ENCODE assay signal across 9 cellular contexts in genomic region chr6:41767112-41767946, GRCh38. TPM values are rescaled to one million over a fixed set of nuclear protein-coding genes. Genes with fewer than 3 reads are reported as not detected.
DNase-seq lines count a peak whose midpoint lies in the region; ATAC-seq, FAIRE-seq and TF ChIP-seq lines count a peak whose summit lies in the region.
"Had no signal": no experiment of that assay in that cellular context is flagged by ENCODE, and none has a peak within 500 bp of the region (broad histone marks: within the 10 kb centered on the region; RNA-seq: fewer than 3 reads in every experiment).

No MANE protein-coding gene starts in this region.

- WGBS in pancreas, 2 donors = 54 to 57% methylated on average over 15 of the region's 15 CpGs

- H3K4me3 ChIP-seq in epithelial cell of esophagus (ENCODE audit: low read length) (no peak overlapping the region), pancreas (no peak overlapping the region)

- DNase-seq in EH (ENCODE audit: low read depth) (peak; percentile 95), NCI-H69 (lab: John Stamatoyannopoulos, UW) (peak; percentile 89), epithelial cell of esophagus (ENCODE audit: low read depth) (peak; percentile 94), pancreas (peak in 4 of 6 donors; percentile 47 to 56 (median 52)), caudate nucleus (lab: John Stamatoyannopoulos, UW) (no peak), Kasumi-1 (lab: John Stamatoyannopoulos, UW) (no peak)
- DNase-seq in activated T-helper 1 cell treated with anti-CD3 and anti-CD28 coated beads, Interleukin-12 subunit alpha, Interleukin-12 subunit beta, Interleukin-2, Interleukin-4 antibody, amounts not matched to agents 30 ng/mL and 10 ng/mL and 1 ng/mL, durations not matched to agents 14 hours and 24 hours and 36 hours (ENCODE audit: low spot score) = no peak
- no peak for DNase-seq in stimulated activated CD4-positive, alpha-beta T cell treated with anti-CD3 and anti-CD28 coated beads, Interleukin-2, amount 100 ng/mL, for 48 hours
- DNase-seq: effector memory CD4-positive, alpha-beta T cell had no signal

- no peaks in the 10 kb centered on the region for H3K9me3 ChIP-seq in pancreas

- H3K4me1 ChIP-seq in pancreas = no peaks in the 10 kb centered on the region

- H3K36me3 Mint-ChIP-seq in activated T-helper 1 cell treated with anti-CD3 and anti-CD28 coated beads, Interleukin-12 subunit alpha, Interleukin-12 subunit beta, Interleukin-2, Interleukin-4 antibody, amounts not matched to agents 30 ng/mL and 10 ng/mL and 1 ng/mL, durations not matched to agents 14 hours and 24 hours and 36 hours (ENCODE audit: low read depth) = no peaks in the 10 kb centered on the region

- H3K9me3 Mint-ChIP-seq in activated T-helper 1 cell treated with anti-CD3 and anti-CD28 coated beads, Interleukin-12 subunit alpha, Interleukin-12 subunit beta, Interleukin-2, Interleukin-4 antibody, amounts not matched to agents 30 ng/mL and 10 ng/mL and 1 ng/mL, durations not matched to agents 14 hours and 24 hours and 36 hours = no peaks in the 10 kb centered on the region

- no peak overlapping the region for H3K27ac Mint-ChIP-seq in activated T-helper 1 cell treated with anti-CD3 and anti-CD28 coated beads, Interleukin-12 subunit alpha, Interleukin-12 subunit beta, Interleukin-2, Interleukin-4 antibody, amounts not matched to agents 30 ng/mL and 10 ng/mL and 1 ng/mL, durations not matched to agents 14 hours and 24 hours and 36 hours

- no peak for FAIRE-seq in pancreas (lab: Jason Lieb, UNC)

- peak; percentile 76 to 90 (median 84) for ATAC-seq in pancreas

- H3K27ac ChIP-seq in pancreas (peak overlapping the region in 2 of 4 donors; percentile 25 to 41), caudate nucleus (ENCODE audit: low read depth, low read length) (no peak overlapping the region)

- TF ChIP-seq CTCF in epithelial cell of esophagus (IDR thresholded peaks at IDR 0.05; ENCODE audit: insufficient read depth, low read depth, low read length, missing control alignments) (no peak), pancreas (IDR thresholded peaks at IDR 0.05) (no peak)

- intact Hi-C loops in pancreas (cut with DNase I) = no loop called here
- intact Hi-C loops in activated T-helper 1 cell treated with anti-CD3 and anti-CD28 coated beads, Interleukin-12 subunit alpha, Interleukin-12 subunit beta, Interleukin-2, Interleukin-4 antibody, amounts not matched to agents 30 ng/mL and 10 ng/mL and 1 ng/mL, durations not matched to agents 14 hours and 24 hours and 36 hours (cut with micrococcal nuclease) = no loop called here

- H3K4me1 Mint-ChIP-seq in activated T-helper 1 cell treated with anti-CD3 and anti-CD28 coated beads, Interleukin-12 subunit alpha, Interleukin-12 subunit beta, Interleukin-2, Interleukin-4 antibody, amounts not matched to agents 30 ng/mL and 10 ng/mL and 1 ng/mL, durations not matched to agents 14 hours and 24 hours and 36 hours (ENCODE audit: low read depth) = peaks cover 12% of the 10 kb centered on the region

- no peak overlapping the region for H3K4me3 Mint-ChIP-seq in activated T-helper 1 cell treated with anti-CD3 and anti-CD28 coated beads, Interleukin-12 subunit alpha, Interleukin-12 subunit beta, Interleukin-2, Interleukin-4 antibody, amounts not matched to agents 30 ng/mL and 10 ng/mL and 1 ng/mL, durations not matched to agents 14 hours and 24 hours and 36 hours

- peaks cover 0 to 9% (median 0%) of the 10 kb centered on the region in 3 donors for H3K36me3 ChIP-seq in pancreas

- peaks cover 5% of the 10 kb centered on the region for H3K27me3 Mint-ChIP-seq in activated T-helper 1 cell treated with anti-CD3 and anti-CD28 coated beads, Interleukin-12 subunit alpha, Interleukin-12 subunit beta, Interleukin-2, Interleukin-4 antibody, amounts not matched to agents 30 ng/mL and 10 ng/mL and 1 ng/mL, durations not matched to agents 14 hours and 24 hours and 36 hours (ENCODE audit: insufficient read depth)

- H3K27me3 ChIP-seq in pancreas = no peaks in the 10 kb centered on the region

RNA-seq across cellular contexts. Expression of gene FRS3, which starts 12.4 kb away (rescaled TPM):
- 1 to 10 TPM; 2.1 to 5.2 (median 2.7) TPM for total RNA-seq in pancreas
- 1 to 10 TPM; 6.6 to 7.8 TPM for polyA plus RNA-seq in pancreas
- 5.2 and 5.3 TPM in 2 replicates for total RNA-seq in activated T-helper 1 cell treated with anti-CD3 and anti-CD28 coated beads, Interleukin-12 subunit alpha, Interleukin-12 subunit beta, Interleukin-2, Interleukin-4 antibody, amounts not matched to agents 30 ng/mL and 10 ng/mL and 1 ng/mL, durations not matched to agents 14 hours and 24 hours and 36 hours

RNA-seq across cellular contexts. Expression of gene PRICKLE4, which starts 13.3 kb away (rescaled TPM):
- total RNA-seq in pancreas = 1 to 10 TPM in 4 of 6 donors, under 1 TPM in 2; 0.88 to 5.7 (median 1.3) TPM
- 1 to 10 TPM; 2.6 to 2.7 TPM for polyA plus RNA-seq in pancreas
- not detected in 2 replicates for total RNA-seq in activated T-helper 1 cell treated with anti-CD3 and anti-CD28 coated beads, Interleukin-12 subunit alpha, Interleukin-12 subunit beta, Interleukin-2, Interleukin-4 antibody, amounts not matched to agents 30 ng/mL and 10 ng/mL and 1 ng/mL, durations not matched to agents 14 hours and 24 hours and 36 hours

RNA-seq across cellular contexts. Expression of gene PGC, which starts 20.1 kb away (rescaled TPM):
- 10 to 100 TPM in 1 of 6 donors, 1 to 10 TPM in 5; 1.0 to 24.4 (median 3.2) TPM for total RNA-seq in pancreas
- polyA plus RNA-seq in pancreas = 10 to 100 TPM in 1 of 2 donors, 1 to 10 TPM in 1; 1.5 to 33.6 TPM
- 0.60 TPM in 1 of 2 replicates, not detected in the other for total RNA-seq in activated T-helper 1 cell treated with anti-CD3 and anti-CD28 coated beads, Interleukin-12 subunit alpha, Interleukin-12 subunit beta, Interleukin-2, Interleukin-4 antibody, amounts not matched to agents 30 ng/mL and 10 ng/mL and 1 ng/mL, durations not matched to agents 14 hours and 24 hours and 36 hours

RNA-seq across cellular contexts. Expression of gene TOMM6, which starts 20.2 kb away (rescaled TPM):
- total RNA-seq in pancreas = 10 to 100 TPM; 48.6 to 86.2 (median 66.8) TPM
- polyA plus RNA-seq in pancreas = 100 to 1,000 TPM; 123 to 196 TPM
- 334 and 338 TPM in 2 replicates for total RNA-seq in activated T-helper 1 cell treated with anti-CD3 and anti-CD28 coated beads, Interleukin-12 subunit alpha, Interleukin-12 subunit beta, Interleukin-2, Interleukin-4 antibody, amounts not matched to agents 30 ng/mL and 10 ng/mL and 1 ng/mL, durations not matched to agents 14 hours and 24 hours and 36 hours

RNA-seq across cellular contexts. Expression of gene TFEB, which starts 31.9 kb away (rescaled TPM):
- total RNA-seq in pancreas = 10 to 100 TPM in 3 of 6 donors, 1 to 10 TPM in 3; 6.5 to 16.2 (median 10.1) TPM
- polyA plus RNA-seq in pancreas = 10 to 100 TPM; 27.4 to 49.4 TPM
- total RNA-seq in activated T-helper 1 cell treated with anti-CD3 and anti-CD28 coated beads, Interleukin-12 subunit alpha, Interleukin-12 subunit beta, Interleukin-2, Interleukin-4 antibody, amounts not matched to agents 30 ng/mL and 10 ng/mL and 1 ng/mL, durations not matched to agents 14 hours and 24 hours and 36 hours = 15.6 and 17.2 TPM in 2 replicates

Comparison
In these comparisons a context has a peak if more than half of its experiments do, and no peak if none do; other contexts are left out.
1. DNase-seq: peak in EH (single experiment), NCI-H69 (single experiment), epithelial cell of esophagus (single experiment) and pancreas (4 of 6); none in caudate nucleus (0 of 61), activated T-helper 1 cell treated with anti-CD3 and anti-CD28 coated beads, Interleukin-12 subunit alpha, Interleukin-12 subunit beta, Interleukin-2, Interleukin-4 antibody, amounts not matched to agents 30 ng/mL and 10 ng/mL and 1 ng/mL, durations not matched to agents 14 hours and 24 hours and 36 hours (single experiment), stimulated activated CD4-positive, alpha-beta T cell treated with anti-CD3 and anti-CD28 coated beads, Interleukin-2, amount 100 ng/mL, for 48 hours (0 of 2) and Kasumi-1 (0 of 2).